1 cellular context compared by ENCODE assay signal in the genomic region with DNA sequence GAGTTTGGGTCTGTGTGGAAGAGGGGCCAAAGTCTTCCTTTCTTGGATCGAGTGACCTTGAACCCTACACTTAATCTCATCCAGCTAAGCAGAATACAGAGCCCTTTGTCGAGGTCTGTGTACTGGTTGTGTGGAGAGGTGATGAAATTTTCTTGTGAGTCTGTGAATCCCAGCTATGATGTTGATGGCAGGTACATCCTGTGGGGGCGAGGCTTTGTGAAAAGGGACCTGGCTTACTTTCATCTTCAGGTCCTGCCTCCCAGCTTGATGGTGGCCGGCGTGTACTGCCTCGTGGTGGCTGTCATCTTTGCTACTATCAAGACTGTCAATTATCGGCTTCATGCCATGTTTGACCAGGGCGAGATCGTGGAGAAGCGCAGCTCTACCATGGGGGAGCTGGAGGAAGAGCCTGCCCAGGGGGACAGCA.
TF ChIP-seq lines count a peak whose summit lies in the region.

No MANE protein-coding gene starts in this region.

TF ChIP-seq in HepG2, 621 proteins besides CTCF, POLR2A, EP300 and RAD21 (continued from another document and continues in another):
- TF ChIP-seq KDM4B (CRISPR knock-in tag; IDR thresholded peaks at IDR 0.05) (peak; percentile 64; the same call in 1 of the 2 replicates), ZNF7 (CRISPR knock-in tag; IDR thresholded peaks at IDR 0.05) (no peak), CHD2 (IDR thresholded peaks at IDR 0.05; ENCODE audit: low read depth, low read length) (no peak), SNRNP70 (IDR thresholded peaks at IDR 0.05; ENCODE audit: low read depth, low read length) (no peak), PHB2 (IDR thresholded peaks at IDR 0.05; ENCODE audit: partially characterized antibody) (no peak), ZNF556 (CRISPR knock-in tag; IDR thresholded peaks at IDR 0.05; ENCODE audit: borderline replicate concordance) (no peak), MXD4 (CRISPR knock-in tag; IDR thresholded peaks at IDR 0.05) (0 out of 2 replicates have a peak, but pooled peaks have one; percentile 23), ZFP90 (CRISPR knock-in tag; IDR thresholded peaks at IDR 0.05; ENCODE audit: borderline replicate concordance) (no peak), JARID2 (CRISPR knock-in tag; IDR thresholded peaks at IDR 0.05; ENCODE audit: insufficient replicate concordance) (no peak), HOXD1 (CRISPR knock-in tag; IDR thresholded peaks at IDR 0.05) (no peak), FOXJ3 (CRISPR knock-in tag; IDR thresholded peaks at IDR 0.05; ENCODE audit: borderline replicate concordance) (peak; percentile 60; the same call in 1 of the 2 replicates), TEF (CRISPR knock-in tag; IDR thresholded peaks at IDR 0.05) (no peak), RBAK (CRISPR knock-in tag; IDR thresholded peaks at IDR 0.05) (no peak), FLYWCH1 (CRISPR knock-in tag; IDR thresholded peaks at IDR 0.05) (no peak), ZBTB7A (CRISPR knock-in tag; IDR thresholded peaks at IDR 0.05) (no peak), ZFY (CRISPR knock-in tag; IDR thresholded peaks at IDR 0.05) (no peak), ZNF207 (IDR thresholded peaks at IDR 0.05; ENCODE audit: borderline replicate concordance) (no peak), ZNF367 (CRISPR knock-in tag; IDR thresholded peaks at IDR 0.05; ENCODE audit: borderline replicate concordance) (no peak), TEAD2 (CRISPR knock-in tag; IDR thresholded peaks at IDR 0.05) (no peak), ZNF530 (CRISPR knock-in tag; IDR thresholded peaks at IDR 0.05; ENCODE audit: low read depth) (no peak), ZNF644 (CRISPR knock-in tag; IDR thresholded peaks at IDR 0.05; ENCODE audit: low read depth) (no peak), TARDBP (CRISPR knock-in tag; IDR thresholded peaks at IDR 0.05) (no peak), ARNT2 (CRISPR knock-in tag; IDR thresholded peaks at IDR 0.05; ENCODE audit: low read depth) (no peak), MAFK (conservative IDR thresholded peaks at IDR 0.05 in 1 of 2, IDR thresholded peaks at IDR 0.05 in 1 of 2; ENCODE audit: low read length in 2 of 2) (no peak), KMT2B (CRISPR knock-in tag; IDR thresholded peaks at IDR 0.05) (no peak), ZNF552 (CRISPR knock-in tag; IDR thresholded peaks at IDR 0.05; ENCODE audit: borderline replicate concordance) (no peak), HOXA5 (CRISPR knock-in tag; IDR thresholded peaks at IDR 0.05) (no peak), RELA (CRISPR knock-in tag; IDR thresholded peaks at IDR 0.05) (no peak), ZNF543 (CRISPR knock-in tag; IDR thresholded peaks at IDR 0.05) (no peak), JUNB (CRISPR knock-in tag; IDR thresholded peaks at IDR 0.05; ENCODE audit: borderline replicate concordance) (no peak), ZNF891 (CRISPR knock-in tag; IDR thresholded peaks at IDR 0.05) (no peak), MLLT10 (CRISPR knock-in tag; IDR thresholded peaks at IDR 0.05) (no peak), ZNF263 (CRISPR knock-in tag; IDR thresholded peaks at IDR 0.05) (no peak), THYN1 (CRISPR knock-in tag; IDR thresholded peaks at IDR 0.05; ENCODE audit: borderline replicate concordance, low read depth) (no peak), HNF1A (IDR thresholded peaks at IDR 0.05; ENCODE audit: low read depth) (no peak), HNF1A (CRISPR knock-in tag; IDR thresholded peaks at IDR 0.05; ENCODE audit: borderline replicate concordance) (no peak), TCF7 (IDR thresholded peaks at IDR 0.05; ENCODE audit: low read depth) (no peak), DPF2 (CRISPR knock-in tag; IDR thresholded peaks at IDR 0.05; ENCODE audit: borderline replicate concordance, low read depth) (no peak), PAWR (CRISPR knock-in tag; IDR thresholded peaks at IDR 0.05; ENCODE audit: borderline replicate concordance) (no peak), HNF1B (CRISPR knock-in tag; IDR thresholded peaks at IDR 0.05) (no peak), ZNF274 (CRISPR knock-in tag; IDR thresholded peaks at IDR 0.05) (no peak), ESRRA (CRISPR knock-in tag; IDR thresholded peaks at IDR 0.05; ENCODE audit: low read depth) (no peak; the same call in none of the 2 replicates), TBP (CRISPR knock-in tag; IDR thresholded peaks at IDR 0.05) (no peak), TSC22D2 (CRISPR knock-in tag; IDR thresholded peaks at IDR 0.05; ENCODE audit: borderline replicate concordance) (no peak), SNAI1 (CRISPR knock-in tag; IDR thresholded peaks at IDR 0.05; ENCODE audit: borderline replicate concordance) (no peak), ZNF773 (CRISPR knock-in tag; IDR thresholded peaks at IDR 0.05; ENCODE audit: borderline replicate concordance) (no peak), RNF219 (CRISPR knock-in tag; IDR thresholded peaks at IDR 0.05) (no peak), ZNF205 (CRISPR knock-in tag; IDR thresholded peaks at IDR 0.05) (no peak), ZNF317 (CRISPR knock-in tag; IDR thresholded peaks at IDR 0.05) (no peak), ZSCAN22 (CRISPR knock-in tag; IDR thresholded peaks at IDR 0.05) (no peak)
- TF ChIP-seq, protein P1, sequence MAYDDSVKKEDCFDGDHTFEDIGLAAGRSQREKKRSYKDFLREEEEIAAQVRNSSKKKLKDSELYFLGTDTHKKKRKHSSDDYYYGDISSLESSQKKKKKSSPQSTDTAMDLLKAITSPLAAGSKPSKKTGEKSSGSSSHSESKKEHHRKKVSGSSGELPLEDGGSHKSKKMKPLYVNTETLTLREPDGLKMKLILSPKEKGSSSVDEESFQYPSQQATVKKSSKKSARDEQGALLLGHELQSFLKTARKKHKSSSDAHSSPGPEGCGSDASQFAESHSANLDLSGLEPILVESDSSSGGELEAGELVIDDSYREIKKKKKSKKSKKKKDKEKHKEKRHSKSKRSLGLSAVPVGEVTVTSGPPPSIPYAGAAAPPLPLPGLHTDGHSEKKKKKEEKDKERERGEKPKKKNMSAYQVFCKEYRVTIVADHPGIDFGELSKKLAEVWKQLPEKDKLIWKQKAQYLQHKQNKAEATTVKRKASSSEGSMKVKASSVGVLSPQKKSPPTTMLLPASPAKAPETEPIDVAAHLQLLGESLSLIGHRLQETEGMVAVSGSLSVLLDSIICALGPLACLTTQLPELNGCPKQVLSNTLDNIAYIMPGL (CRISPR knock-in tag; IDR thresholded peaks at IDR 0.05; ENCODE audit: borderline replicate concordance in 1 of 2, low read depth in 1 of 2): no peak
- TF ChIP-seq, protein P2, sequence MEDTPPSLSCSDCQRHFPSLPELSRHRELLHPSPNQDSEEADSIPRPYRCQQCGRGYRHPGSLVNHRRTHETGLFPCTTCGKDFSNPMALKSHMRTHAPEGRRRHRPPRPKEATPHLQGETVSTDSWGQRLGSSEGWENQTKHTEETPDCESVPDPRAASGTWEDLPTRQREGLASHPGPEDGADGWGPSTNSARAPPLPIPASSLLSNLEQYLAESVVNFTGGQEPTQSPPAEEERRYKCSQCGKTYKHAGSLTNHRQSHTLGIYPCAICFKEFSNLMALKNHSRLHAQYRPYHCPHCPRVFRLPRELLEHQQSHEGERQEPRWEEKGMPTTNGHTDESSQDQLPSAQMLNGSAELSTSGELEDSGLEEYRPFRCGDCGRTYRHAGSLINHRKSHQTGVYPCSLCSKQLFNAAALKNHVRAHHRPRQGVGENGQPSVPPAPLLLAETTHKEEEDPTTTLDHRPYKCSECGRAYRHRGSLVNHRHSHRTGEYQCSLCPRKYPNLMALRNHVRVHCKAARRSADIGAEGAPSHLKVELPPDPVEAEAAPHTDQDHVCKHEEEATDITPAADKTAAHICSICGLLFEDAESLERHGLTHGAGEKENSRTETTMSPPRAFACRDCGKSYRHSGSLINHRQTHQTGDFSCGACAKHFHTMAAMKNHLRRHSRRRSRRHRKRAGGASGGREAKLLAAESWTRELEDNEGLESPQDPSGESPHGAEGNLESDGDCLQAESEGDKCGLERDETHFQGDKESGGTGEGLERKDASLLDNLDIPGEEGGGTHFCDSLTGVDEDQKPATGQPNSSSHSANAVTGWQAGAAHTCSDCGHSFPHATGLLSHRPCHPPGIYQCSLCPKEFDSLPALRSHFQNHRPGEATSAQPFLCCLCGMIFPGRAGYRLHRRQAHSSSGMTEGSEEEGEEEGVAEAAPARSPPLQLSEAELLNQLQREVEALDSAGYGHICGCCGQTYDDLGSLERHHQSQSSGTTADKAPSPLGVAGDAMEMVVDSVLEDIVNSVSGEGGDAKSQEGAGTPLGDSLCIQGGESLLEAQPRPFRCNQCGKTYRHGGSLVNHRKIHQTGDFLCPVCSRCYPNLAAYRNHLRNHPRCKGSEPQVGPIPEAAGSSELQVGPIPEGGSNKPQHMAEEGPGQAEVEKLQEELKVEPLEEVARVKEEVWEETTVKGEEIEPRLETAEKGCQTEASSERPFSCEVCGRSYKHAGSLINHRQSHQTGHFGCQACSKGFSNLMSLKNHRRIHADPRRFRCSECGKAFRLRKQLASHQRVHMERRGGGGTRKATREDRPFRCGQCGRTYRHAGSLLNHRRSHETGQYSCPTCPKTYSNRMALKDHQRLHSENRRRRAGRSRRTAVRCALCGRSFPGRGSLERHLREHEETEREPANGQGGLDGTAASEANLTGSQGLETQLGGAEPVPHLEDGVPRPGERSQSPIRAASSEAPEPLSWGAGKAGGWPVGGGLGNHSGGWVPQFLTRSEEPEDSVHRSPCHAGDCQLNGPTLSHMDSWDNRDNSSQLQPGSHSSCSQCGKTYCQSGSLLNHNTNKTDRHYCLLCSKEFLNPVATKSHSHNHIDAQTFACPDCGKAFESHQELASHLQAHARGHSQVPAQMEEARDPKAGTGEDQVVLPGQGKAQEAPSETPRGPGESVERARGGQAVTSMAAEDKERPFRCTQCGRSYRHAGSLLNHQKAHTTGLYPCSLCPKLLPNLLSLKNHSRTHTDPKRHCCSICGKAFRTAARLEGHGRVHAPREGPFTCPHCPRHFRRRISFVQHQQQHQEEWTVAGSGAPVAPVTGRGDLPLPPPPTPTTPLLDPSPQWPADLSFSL (CRISPR knock-in tag; IDR thresholded peaks at IDR 0.05): no peak
- TF ChIP-seq, protein P3, sequence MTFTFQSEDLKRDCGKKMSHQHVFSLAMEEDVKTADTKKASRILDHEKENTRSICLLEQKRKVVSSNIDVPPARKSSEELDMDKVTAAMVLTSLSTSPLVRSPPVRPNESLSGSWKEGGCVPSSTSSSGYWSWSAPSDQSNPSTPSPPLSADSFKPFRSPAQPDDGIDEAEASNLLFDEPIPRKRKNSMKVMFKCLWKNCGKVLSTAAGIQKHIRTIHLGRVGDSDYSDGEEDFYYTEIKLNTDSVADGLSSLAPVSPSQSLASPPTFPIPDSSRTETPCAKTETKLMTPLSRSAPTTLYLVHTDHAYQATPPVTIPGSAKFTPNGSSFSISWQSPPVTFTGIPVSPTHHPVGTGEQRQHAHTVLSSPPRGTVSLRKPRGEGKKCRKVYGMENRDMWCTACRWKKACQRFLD (CRISPR knock-in tag; IDR thresholded peaks at IDR 0.05; ENCODE audit: borderline replicate concordance): no peak
